In the genomic region with DNA sequence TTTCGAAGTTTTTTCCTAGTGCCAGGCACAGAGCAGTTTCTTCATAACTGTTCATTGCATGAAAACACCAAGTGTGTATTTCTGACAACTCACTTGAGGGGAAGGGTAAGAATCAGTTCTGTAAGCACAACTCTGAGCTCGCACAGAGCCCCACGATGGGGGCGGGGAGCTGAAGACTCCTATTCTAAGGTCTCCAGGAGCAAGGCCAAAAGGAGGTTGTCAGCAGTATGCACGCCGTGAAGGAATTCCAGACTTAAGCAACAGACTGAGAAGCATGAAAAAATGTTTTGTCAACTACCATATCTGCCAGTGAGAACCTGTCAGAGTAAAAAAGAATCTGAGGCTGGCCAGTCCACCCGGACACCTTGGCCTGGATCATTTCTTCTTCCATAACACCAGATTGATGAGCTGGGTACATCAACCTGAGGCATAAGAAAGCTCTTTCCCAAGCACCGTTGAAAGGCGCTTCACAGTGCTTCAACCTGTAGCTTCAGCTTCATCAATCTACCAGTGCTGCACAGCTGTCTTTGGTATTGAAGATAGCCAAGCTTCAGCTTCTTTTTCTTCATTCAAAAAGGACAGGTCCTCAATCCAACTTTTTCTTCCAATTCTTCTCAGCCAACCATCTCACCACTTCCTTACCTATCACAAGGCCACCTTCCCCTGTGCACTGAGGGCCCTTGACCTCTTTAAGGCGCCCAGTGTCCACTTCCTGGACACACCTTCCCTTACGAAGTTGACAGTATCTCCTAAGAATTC, we compare ENCODE assay signal across 1 cellular context.
TF ChIP-seq lines count a peak whose summit lies in the region.

No MANE protein-coding gene starts in this region.

TF ChIP-seq in HepG2, 621 proteins besides CTCF, POLR2A, EP300 and RAD21:
- TF ChIP-seq ONECUT2 (CRISPR knock-in tag; IDR thresholded peaks at IDR 0.05) (no peak), AGO2 (optimal IDR thresholded peaks at IDR 0.05; ENCODE audit: low read depth, low read length) (peak; percentile 9), NONO (IDR thresholded peaks at IDR 0.05) (no peak), NONO (CRISPR knock-in tag; conservative IDR thresholded peaks at IDR 0.05) (no peak), ZNF430 (CRISPR knock-in tag; IDR thresholded peaks at IDR 0.05) (0 out of 2 replicates have a peak, but pooled peaks have one; percentile 31), KDM2A (CRISPR knock-in tag; IDR thresholded peaks at IDR 0.05; ENCODE audit: borderline replicate concordance, low read depth) (peak; percentile 24; the same call in 1 of the 2 replicates), ZNF605 (CRISPR knock-in tag; IDR thresholded peaks at IDR 0.05) (0 out of 2 replicates have a peak, but pooled peaks have one; percentile 29)
- TF ChIP-seq, protein P1, sequence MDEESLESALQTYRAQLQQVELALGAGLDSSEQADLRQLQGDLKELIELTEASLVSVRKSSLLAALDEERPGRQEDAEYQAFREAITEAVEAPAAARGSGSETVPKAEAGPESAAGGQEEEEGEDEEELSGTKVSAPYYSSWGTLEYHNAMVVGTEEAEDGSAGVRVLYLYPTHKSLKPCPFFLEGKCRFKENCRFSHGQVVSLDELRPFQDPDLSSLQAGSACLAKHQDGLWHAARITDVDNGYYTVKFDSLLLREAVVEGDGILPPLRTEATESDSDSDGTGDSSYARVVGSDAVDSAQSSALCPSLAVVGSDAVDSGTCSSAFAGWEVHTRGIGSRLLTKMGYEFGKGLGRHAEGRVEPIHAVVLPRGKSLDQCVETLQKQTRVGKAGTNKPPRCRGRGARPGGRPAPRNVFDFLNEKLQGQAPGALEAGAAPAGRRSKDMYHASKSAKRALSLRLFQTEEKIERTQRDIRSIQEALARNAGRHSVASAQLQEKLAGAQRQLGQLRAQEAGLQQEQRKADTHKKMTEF (CRISPR knock-in tag; IDR thresholded peaks at IDR 0.05), result peak; percentile 26; the same call in 1 of the 2 replicates
- TF ChIP-seq, protein P2, sequence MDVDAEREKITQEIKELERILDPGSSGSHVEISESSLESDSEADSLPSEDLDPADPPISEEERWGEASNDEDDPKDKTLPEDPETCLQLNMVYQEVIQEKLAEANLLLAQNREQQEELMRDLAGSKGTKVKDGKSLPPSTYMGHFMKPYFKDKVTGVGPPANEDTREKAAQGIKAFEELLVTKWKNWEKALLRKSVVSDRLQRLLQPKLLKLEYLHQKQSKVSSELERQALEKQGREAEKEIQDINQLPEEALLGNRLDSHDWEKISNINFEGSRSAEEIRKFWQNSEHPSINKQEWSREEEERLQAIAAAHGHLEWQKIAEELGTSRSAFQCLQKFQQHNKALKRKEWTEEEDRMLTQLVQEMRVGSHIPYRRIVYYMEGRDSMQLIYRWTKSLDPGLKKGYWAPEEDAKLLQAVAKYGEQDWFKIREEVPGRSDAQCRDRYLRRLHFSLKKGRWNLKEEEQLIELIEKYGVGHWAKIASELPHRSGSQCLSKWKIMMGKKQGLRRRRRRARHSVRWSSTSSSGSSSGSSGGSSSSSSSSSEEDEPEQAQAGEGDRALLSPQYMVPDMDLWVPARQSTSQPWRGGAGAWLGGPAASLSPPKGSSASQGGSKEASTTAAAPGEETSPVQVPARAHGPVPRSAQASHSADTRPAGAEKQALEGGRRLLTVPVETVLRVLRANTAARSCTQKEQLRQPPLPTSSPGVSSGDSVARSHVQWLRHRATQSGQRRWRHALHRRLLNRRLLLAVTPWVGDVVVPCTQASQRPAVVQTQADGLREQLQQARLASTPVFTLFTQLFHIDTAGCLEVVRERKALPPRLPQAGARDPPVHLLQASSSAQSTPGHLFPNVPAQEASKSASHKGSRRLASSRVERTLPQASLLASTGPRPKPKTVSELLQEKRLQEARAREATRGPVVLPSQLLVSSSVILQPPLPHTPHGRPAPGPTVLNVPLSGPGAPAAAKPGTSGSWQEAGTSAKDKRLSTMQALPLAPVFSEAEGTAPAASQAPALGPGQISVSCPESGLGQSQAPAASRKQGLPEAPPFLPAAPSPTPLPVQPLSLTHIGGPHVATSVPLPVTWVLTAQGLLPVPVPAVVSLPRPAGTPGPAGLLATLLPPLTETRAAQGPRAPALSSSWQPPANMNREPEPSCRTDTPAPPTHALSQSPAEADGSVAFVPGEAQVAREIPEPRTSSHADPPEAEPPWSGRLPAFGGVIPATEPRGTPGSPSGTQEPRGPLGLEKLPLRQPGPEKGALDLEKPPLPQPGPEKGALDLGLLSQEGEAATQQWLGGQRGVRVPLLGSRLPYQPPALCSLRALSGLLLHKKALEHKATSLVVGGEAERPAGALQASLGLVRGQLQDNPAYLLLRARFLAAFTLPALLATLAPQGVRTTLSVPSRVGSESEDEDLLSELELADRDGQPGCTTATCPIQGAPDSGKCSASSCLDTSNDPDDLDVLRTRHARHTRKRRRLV (CRISPR knock-in tag; IDR thresholded peaks at IDR 0.05), result no peak
- TF ChIP-seq, protein P3, sequence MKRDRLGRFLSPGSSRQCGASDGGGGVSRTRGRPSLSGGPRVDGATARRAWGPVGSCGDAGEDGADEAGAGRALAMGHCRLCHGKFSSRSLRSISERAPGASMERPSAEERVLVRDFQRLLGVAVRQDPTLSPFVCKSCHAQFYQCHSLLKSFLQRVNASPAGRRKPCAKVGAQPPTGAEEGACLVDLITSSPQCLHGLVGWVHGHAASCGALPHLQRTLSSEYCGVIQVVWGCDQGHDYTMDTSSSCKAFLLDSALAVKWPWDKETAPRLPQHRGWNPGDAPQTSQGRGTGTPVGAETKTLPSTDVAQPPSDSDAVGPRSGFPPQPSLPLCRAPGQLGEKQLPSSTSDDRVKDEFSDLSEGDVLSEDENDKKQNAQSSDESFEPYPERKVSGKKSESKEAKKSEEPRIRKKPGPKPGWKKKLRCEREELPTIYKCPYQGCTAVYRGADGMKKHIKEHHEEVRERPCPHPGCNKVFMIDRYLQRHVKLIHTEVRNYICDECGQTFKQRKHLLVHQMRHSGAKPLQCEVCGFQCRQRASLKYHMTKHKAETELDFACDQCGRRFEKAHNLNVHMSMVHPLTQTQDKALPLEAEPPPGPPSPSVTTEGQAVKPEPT (CRISPR knock-in tag; IDR thresholded peaks at IDR 0.05; ENCODE audit: low read depth), result no peak
